In genomic region chr13:42453091-42453645, GRCh38 we compare ENCODE assay signal across 20 cellular contexts.
"Had no signal": no experiment of that assay in that cellular context is flagged by ENCODE, and none has a peak within 500 bp of the region (broad histone marks: within the 10 kb centered on the region; RNA-seq: fewer than 3 reads in every experiment).

No MANE protein-coding gene starts in this region.

- DNase-seq: Kasumi-1, MM.1S, NCI-H1092 treated with DMSO at 0.1 percent for 48 hours, NCI-H1436, NCI-H187 treated with DMSO at 0.1 percent for 48 hours, NCI-H2029 treated with DMSO at 0.1 percent for 48 hours, NCI-H2171 treated with DMSO at 0.1 percent for 48 hours, NCI-H345, NCI-H446 treated with DMSO at 0.1 percent for 48 hours, NCI-H524, NCI-H69, NCI-H774, Right ventricle myocardium superior, RPMI8226, SIG-M5 had no signal

- H3K36me3 ChIP-seq: SJSA1 had no signal

- H3K9me3 ChIP-seq: SJSA1 had no signal

- H3K27ac ChIP-seq: KMS-11, SJSA1, SK-N-MC had no signal

- H3K4me1 ChIP-seq: SJSA1 had no signal

- H3K27me3 ChIP-seq: SJSA1 had no signal

- FAIRE-seq: K562, RCC 7860 had no signal

- H3K4me3 ChIP-seq: K562, SJSA1, SK-N-MC had no signal

- H3K9ac ChIP-seq: KMS-11 had no signal

- H3K4me2 ChIP-seq: KMS-11 had no signal
